ENCODE assay signal across 8 cellular contexts in the genomic region with DNA sequence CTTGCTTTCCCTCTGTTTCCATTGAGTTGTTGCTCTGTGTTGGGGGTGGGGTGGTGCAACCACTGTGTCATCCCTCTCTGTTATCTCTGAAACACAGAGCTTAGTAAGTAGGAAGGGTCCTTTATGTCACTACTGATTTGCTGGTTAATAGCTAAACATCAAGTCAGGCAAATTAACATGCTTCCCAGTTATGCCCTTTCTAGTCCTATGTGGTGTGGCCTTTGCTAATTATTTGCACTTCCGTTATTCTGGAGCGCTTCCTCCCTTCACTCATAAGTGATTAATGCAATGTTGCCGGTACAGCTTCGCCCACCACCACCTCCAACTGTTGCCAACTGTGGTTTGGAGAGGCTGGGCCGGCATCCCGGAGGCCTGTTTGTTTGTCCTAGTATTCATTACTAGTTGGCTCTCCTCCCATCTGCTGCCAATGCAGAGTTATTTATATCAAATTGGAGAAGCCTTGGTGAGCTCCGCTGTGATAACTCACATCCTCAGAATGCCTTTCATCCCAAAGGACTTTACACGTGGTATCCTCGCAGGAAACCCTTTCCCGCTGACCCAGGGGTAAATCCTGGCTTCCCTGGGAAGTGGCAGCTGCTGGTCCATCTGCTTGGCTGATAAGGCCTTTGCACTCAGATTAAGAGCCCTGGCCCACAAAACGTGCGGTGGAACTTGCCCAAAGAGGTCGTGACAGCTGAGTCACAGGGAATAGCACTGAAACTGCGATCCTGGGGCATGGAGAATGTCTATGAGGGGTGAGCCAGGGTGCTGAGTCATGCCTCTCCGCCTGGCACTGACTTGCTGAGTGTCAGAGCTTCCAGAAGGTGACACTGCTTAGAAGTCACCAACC.
A peak's percentile ranks its signal among the peaks of the same experiment; 100 is the strongest.
DNase-seq lines count a peak whose midpoint lies in the region; ATAC-seq, FAIRE-seq and TF ChIP-seq lines count a peak whose summit lies in the region.

No MANE protein-coding gene starts in this region.

- 9 to 11% methylated on average over 15 of the region's 15 CpGs for WGBS in pancreas, 2 donors

- no peaks in the 10 kb centered on the region for H3K36me3 ChIP-seq in BE2C
- no peaks in the 10 kb centered on the region for H3K36me3 ChIP-seq in SJSA1
- no peaks in the 10 kb centered on the region for H3K36me3 ChIP-seq in pancreas

- H3K27me3 ChIP-seq in BE2C = no peaks in the 10 kb centered on the region
- H3K27me3 ChIP-seq in SJSA1 (replicated peaks) = no peaks in the 10 kb centered on the region
- H3K27me3 ChIP-seq in pancreas = no peaks in the 10 kb centered on the region

- H3K4me1 ChIP-seq in BE2C = no peaks in the 10 kb centered on the region
- H3K4me1 ChIP-seq in SJSA1 (replicated peaks) = peaks cover 14% of the 10 kb centered on the region
- H3K4me1 ChIP-seq in pancreas = peaks cover 0 to 15% (median 0%) of the 10 kb centered on the region in 3 donors

- H3K4me3 ChIP-seq in BE2C (ENCODE audit: low read depth, low read length) (peak overlapping the region; percentile 8; the same call in 1 of the 2 replicates), LNCaP clone FGC (ENCODE audit: low read depth, low read length) (no peak overlapping the region), SJSA1 (no peak overlapping the region), fibroblast of pulmonary artery (replicated peaks; ENCODE audit: low read depth, low read length) (no peak overlapping the region), pancreas (no peak overlapping the region)

- H3K9me3 ChIP-seq in BE2C = no peaks in the 10 kb centered on the region
- no peaks in the 10 kb centered on the region for H3K9me3 ChIP-seq in SJSA1 (replicated peaks)
- H3K9me3 ChIP-seq in pancreas = no peaks in the 10 kb centered on the region

- intact Hi-C loops in pancreas (cut with DNase I) = loop anchor here in 1 of 3 donors (10.0 kb wide), 1 partner anchor 54 kb away; no protein-coding TSS in a partner anchor

- TF ChIP-seq CTCF in BE2C (IDR thresholded peaks at IDR 0.05; ENCODE audit: low read depth, low read length) (no peak), LNCaP clone FGC (IDR thresholded peaks at IDR 0.05; ENCODE audit: control insufficient read depth, extremely low read depth, insufficient read depth) (no peak), fibroblast of pulmonary artery (IDR thresholded peaks at IDR 0.05; ENCODE audit: low read length, missing control alignments) (no peak), pancreas (IDR thresholded peaks at IDR 0.05) (no peak)

- ATAC-seq in pancreas = peak; percentile 95 to 97 (median 96)
- ATAC-seq in GM21717 (IDR thresholded peaks at IDR 0.05; ENCODE audit: unreplicated experiment) = no peak
- no peak for ATAC-seq in HG03135 (IDR thresholded peaks at IDR 0.05; ENCODE audit: unreplicated experiment)

- H3K27ac ChIP-seq in SJSA1 = no peak overlapping the region; the same call in 1 of the 2 replicates
- peak overlapping the region in 3 of 4 donors; percentile 29 to 51 (median 34) for H3K27ac ChIP-seq in pancreas

- FAIRE-seq in pancreas (lab: Jason Lieb, UNC) = no peak

- DNase-seq in BE2C (peak; percentile 60), LNCaP clone FGC (ENCODE audit: low read depth) (peak; percentile 19), SJSA1 (ENCODE audit: low read depth in 1 of 2, low spot score in 2 of 2) (peak; percentile 62 to 75), fibroblast of pulmonary artery (ENCODE audit: low read depth) (peak; percentile 67), pancreas (peak; percentile 71 to 91 (median 83)), germinal center (ENCODE audit: low spot score) (no peak)

Comparison
In these comparisons a context has a peak if more than half of its experiments do, and no peak if none do; other contexts are left out.
1. ATAC-seq: peak in pancreas (4 of 4); none in GM21717 (single experiment) and HG03135 (single experiment).